In the genomic region with DNA sequence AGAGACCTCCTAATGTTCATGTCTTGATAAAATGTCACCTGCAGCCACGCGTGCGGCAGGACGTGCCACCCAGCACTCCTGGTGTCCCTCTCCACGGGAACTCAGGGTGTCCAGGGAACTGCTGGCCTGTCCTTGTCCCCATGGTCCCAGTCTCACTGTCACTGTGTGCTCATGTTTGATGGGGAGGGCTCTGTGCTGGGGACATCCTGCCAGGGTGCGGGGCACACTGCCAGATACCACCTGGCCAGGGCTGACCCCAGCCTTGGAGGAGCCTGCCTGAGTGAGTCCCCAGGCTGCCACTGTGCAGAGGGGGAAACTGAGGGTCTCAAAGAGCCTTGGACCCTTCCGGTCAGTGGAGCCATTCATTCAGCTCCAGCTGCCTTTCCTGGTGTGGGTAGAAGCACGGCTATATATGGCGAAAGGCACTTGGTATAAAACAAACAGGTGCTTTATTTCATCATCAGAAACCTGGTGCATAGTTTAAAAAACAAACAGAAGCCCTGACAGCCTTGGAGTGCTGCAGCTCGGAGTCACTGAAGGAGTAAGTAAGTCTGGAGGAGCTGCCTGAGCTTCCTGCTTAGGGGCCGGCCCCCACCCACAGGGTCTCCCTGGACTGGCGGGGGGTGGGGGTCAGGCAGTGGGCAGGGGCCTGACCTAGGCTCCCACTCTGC, we compare ENCODE assay signal across 10 cellular contexts. TPM values are rescaled to one million over a fixed set of nuclear protein-coding genes. Genes with fewer than 3 reads are reported as not detected.
DNase-seq lines count a peak whose midpoint lies in the region; ATAC-seq and FAIRE-seq lines count a peak whose summit lies in the region.
"Had no signal": no experiment of that assay in that cellular context is flagged by ENCODE, and none has a peak within 500 bp of the region (broad histone marks: within the 10 kb centered on the region; RNA-seq: fewer than 3 reads in every experiment).

No MANE protein-coding gene starts in this region.

- POLR2A ChIA-PET in activated CD4-positive, alpha-beta T cell treated with anti-CD3 and anti-CD28 coated beads for 36 hours (lab: Charles Lee): no interaction called here

- 0 out of 2 replicates have a peak overlapping the region, but pooled peaks have one; percentile 36 for H3K27ac ChIP-seq in SK-N-MC

- CTCF ChIA-PET in activated CD4-positive, alpha-beta T cell treated with anti-CD3 and anti-CD28 coated beads for 36 hours (lab: Charles Lee): interaction anchor here (1.5 kb wide), 1 partner anchor 21 kb away, joined by 3 read pairs; no protein-coding TSS in a partner anchor

- peaks cover 14% of the 10 kb centered on the region; the same call in 1 of the 2 replicates for H3K36me3 ChIP-seq in SK-N-MC (ENCODE audit: insufficient read depth, low read length)

- no peaks in the 10 kb centered on the region for H3K9me3 ChIP-seq in SK-N-MC (ENCODE audit: low read depth, low read length)

- no peaks in the 10 kb centered on the region for H3K27me3 Mint-ChIP-seq in activated CD4-positive, alpha-beta T cell treated with anti-CD3 and anti-CD28 coated beads for 36 hours
- no peaks in the 10 kb centered on the region for H3K27me3 Mint-ChIP-seq in stimulated activated memory B cell treated with anti-CD40 and anti-IgM and Interleukin-4, amounts not matched to agents 10 μg/mL and 1 μg/mL and 100 μg/mL, for 72 hours

- FAIRE-seq in islet of Langerhans (lab: Jason Lieb, UNC): peak; percentile 41
- FAIRE-seq: RCC 7860 had no signal

- peaks cover 16% of the 10 kb centered on the region for H3K4me1 Mint-ChIP-seq in activated CD4-positive, alpha-beta T cell treated with anti-CD3 and anti-CD28 coated beads for 36 hours
- H3K4me1 Mint-ChIP-seq in stimulated activated memory B cell treated with anti-CD40 and anti-IgM and Interleukin-4, amounts not matched to agents 10 μg/mL and 1 μg/mL and 100 μg/mL, for 72 hours: peaks cover 42% of the 10 kb centered on the region

- ATAC-seq in activated CD4-positive, alpha-beta T cell treated with anti-CD3 and anti-CD28 coated beads for 36 hours: no peak
- ATAC-seq in stimulated activated memory B cell treated with anti-CD40 and anti-IgM and Interleukin-4, amounts not matched to agents 10 μg/mL and 1 μg/mL and 100 μg/mL, for 72 hours: no peak
- no peak for ATAC-seq in HG03342 (IDR thresholded peaks at IDR 0.05; ENCODE audit: unreplicated experiment)

- DNase-seq in activated CD4-positive, alpha-beta T cell treated with anti-CD3 and anti-CD28 coated beads for 36 hours: peak; percentile 8
- no peak for DNase-seq in activated CD4-positive, alpha-beta T cell treated with anti-CD3 and anti-CD28 coated beads, Interleukin-2, amount 50 U/mL, for 4 hours
- DNase-seq in SK-N-MC (ENCODE audit: low read depth, low spot score) (no peak), NCI-H1436 (lab: John Stamatoyannopoulos, UW) (no peak), DMS79 treated with DMSO at 0.1 percent for 48 hours (lab: John Stamatoyannopoulos, UW) (no peak)
- DNase-seq: cortex of kidney had no signal

- peaks cover 43% of the 10 kb centered on the region for H3K36me3 Mint-ChIP-seq in activated CD4-positive, alpha-beta T cell treated with anti-CD3 and anti-CD28 coated beads for 36 hours (ENCODE audit: low read depth)
- H3K36me3 Mint-ChIP-seq in stimulated activated memory B cell treated with anti-CD40 and anti-IgM and Interleukin-4, amounts not matched to agents 10 μg/mL and 1 μg/mL and 100 μg/mL, for 72 hours: peaks cover 57% of the 10 kb centered on the region

- H3K9ac ChIP-seq in SK-N-MC (ENCODE audit: insufficient read length): no peak overlapping the region

- no peak overlapping the region for H3K4me3 ChIP-seq in SK-N-MC

- intact Hi-C loops in activated CD4-positive, alpha-beta T cell treated with anti-CD3 and anti-CD28 coated beads for 36 hours (cut with DNase I, micrococcal nuclease): loop anchor here in 1 of 2 experiments (5.0 to 10.0 kb wide), 2 partner anchors 688 to 1025 kb away; partner anchors contain the start of genes HAUS3 and POLN

- no peaks in the 10 kb centered on the region for H3K9me3 Mint-ChIP-seq in activated CD4-positive, alpha-beta T cell treated with anti-CD3 and anti-CD28 coated beads for 36 hours (ENCODE audit: low read depth)
- H3K9me3 Mint-ChIP-seq in stimulated activated memory B cell treated with anti-CD40 and anti-IgM and Interleukin-4, amounts not matched to agents 10 μg/mL and 1 μg/mL and 100 μg/mL, for 72 hours: no peaks in the 10 kb centered on the region

- no peak overlapping the region for H3K4me3 Mint-ChIP-seq in activated CD4-positive, alpha-beta T cell treated with anti-CD3 and anti-CD28 coated beads for 36 hours
- no peak overlapping the region for H3K4me3 Mint-ChIP-seq in stimulated activated memory B cell treated with anti-CD40 and anti-IgM and Interleukin-4, amounts not matched to agents 10 μg/mL and 1 μg/mL and 100 μg/mL, for 72 hours

- H3K27ac Mint-ChIP-seq in activated CD4-positive, alpha-beta T cell treated with anti-CD3 and anti-CD28 coated beads for 36 hours: peak overlapping the region; percentile 13
- peak overlapping the region; percentile 86 for H3K27ac Mint-ChIP-seq in stimulated activated memory B cell treated with anti-CD40 and anti-IgM and Interleukin-4, amounts not matched to agents 10 μg/mL and 1 μg/mL and 100 μg/mL, for 72 hours

RNA-seq across cellular contexts. Expression of gene NOP14, which starts 32.9 kb away (rescaled TPM):
- 100 to 1,000 TPM in 1 of 2 experiments, 10 to 100 TPM in 1; 86.8 to 106 TPM for total RNA-seq in activated CD4-positive, alpha-beta T cell treated with anti-CD3 and anti-CD28 coated beads for 36 hours

RNA-seq across cellular contexts. Expression of gene GRK4, which starts 33.1 kb away (rescaled TPM):
- 1 to 10 TPM; 2.4 to 2.5 TPM for total RNA-seq in activated CD4-positive, alpha-beta T cell treated with anti-CD3 and anti-CD28 coated beads for 36 hours
